Comparison of ENCODE assay signal across 22 cellular contexts in the genomic region with DNA sequence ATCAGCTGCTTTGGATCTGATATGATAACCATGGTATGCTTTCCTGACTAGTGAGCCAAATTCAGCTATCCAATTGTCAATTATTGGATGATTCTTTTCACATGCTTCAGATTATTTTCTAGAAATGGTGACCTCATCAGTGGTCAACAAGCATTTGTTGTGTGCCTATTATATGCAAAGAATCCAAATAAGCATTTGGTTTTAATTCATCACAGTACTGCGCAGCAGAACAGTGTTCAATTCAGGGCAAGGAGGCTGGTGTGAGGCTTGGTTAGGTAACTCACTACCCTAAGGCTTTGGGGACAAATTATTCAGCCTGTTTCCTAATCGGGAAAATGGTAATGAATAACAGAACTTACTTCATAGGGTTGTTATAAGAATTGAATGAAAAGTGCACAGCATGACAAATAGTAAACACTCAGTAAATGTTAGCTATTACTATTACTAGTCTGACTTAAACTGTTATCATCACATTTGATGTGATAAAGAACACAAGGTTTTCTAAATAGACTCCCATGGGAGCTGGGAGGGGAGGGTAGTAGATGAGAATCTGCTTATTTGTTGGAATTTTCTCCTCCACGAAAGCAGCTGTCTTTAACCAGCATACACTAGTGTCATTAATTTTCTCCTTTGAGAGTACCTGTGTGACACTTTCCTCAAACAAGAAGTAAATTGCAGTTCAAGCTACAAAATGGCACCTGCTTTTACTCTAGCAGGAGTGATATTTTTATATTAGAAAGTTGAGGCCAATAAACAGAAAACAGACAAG.
DNase-seq lines count a peak whose midpoint lies in the region; ATAC-seq, FAIRE-seq and TF ChIP-seq lines count a peak whose summit lies in the region.
"Had no signal": no experiment of that assay in that cellular context is flagged by ENCODE, and none has a peak within 500 bp of the region (broad histone marks: within the 10 kb centered on the region; RNA-seq: fewer than 3 reads in every experiment).

No MANE protein-coding gene starts in this region.

- H3K4me3 Mint-ChIP-seq in T-cell = peak overlapping the region; percentile 37 to 66 (median 64)
- no peak overlapping the region for H3K4me3 Mint-ChIP-seq in mesothelial cell of epicardium
- H3K4me3 Mint-ChIP-seq: WTC11 had no signal

- intact Hi-C loops in HepG2 (cut with micrococcal nuclease; ENCODE audit: unreplicated experiment) (no loop called here), right lobe of liver (cut with DNase I) (loop anchor here in 1 of 2 donors (10.0 kb wide), 1 partner anchor 289 kb away; no protein-coding TSS in a partner anchor)

- H4K20me1 ChIP-seq in HepG2 (ENCODE audit: insufficient read depth, low read length) = no peaks in the 10 kb centered on the region
- H4K20me1 ChIP-seq in MM.1S (ENCODE audit: insufficient read depth, low read length) = no peaks in the 10 kb centered on the region

- H3K4me1 Mint-ChIP-seq in T-cell = peaks cover 17 to 24% (median 20%) of the 10 kb centered on the region in 3 donors
- H3K4me1 Mint-ChIP-seq in mesothelial cell of epicardium = peaks cover 84% of the 10 kb centered on the region

- no peak overlapping the region for H3K4me3 ChIP-seq in HepG2 (replicated peaks in 1 of 3; ENCODE audit: insufficient read depth in 1 of 3, low read depth in 2 of 3, low read length in 3 of 3)
- no peak overlapping the region for H3K4me3 ChIP-seq in right lobe of liver
- no peak overlapping the region for H3K4me3 ChIP-seq in MM.1S (ENCODE audit: low read length)
- H3K4me3 ChIP-seq: GM12878, ovary had no signal

- CTCF ChIA-PET in HepG2 (lab: Yijun Ruan, JAX; ENCODE audit: low intra/inter-chr PET ratio, low total read pairs) (no interaction called here), T-cell (lab: Charles Lee) (interaction anchor here in 1 of 2 donors (0.9 to 4.1 kb wide), 4 partner anchors 17 to 771 kb away, joined by 3 to 26 read pairs (median 6); no protein-coding TSS in a partner anchor)

- POLR2A ChIA-PET in HepG2 (lab: Yijun Ruan, JAX) (no interaction called here), T-cell (lab: Charles Lee) (interaction anchor here in 1 of 2 donors (0.6 to 1.1 kb wide), 2 partner anchors 464 to 795 kb away, joined by 3 to 5 read pairs; no protein-coding TSS in a partner anchor)

- in situ Hi-C loops in HepG2 (cut with HindIII; ENCODE audit: extremely low pct_ligation_motif_present, low pct_unique_long_range_greater_than_20kb) = loop anchor here (10.0 to 25.0 kb wide), 2 partner anchors 577 to 769 kb away; no protein-coding TSS in a partner anchor

- H3K4me1 ChIP-seq in HepG2 (ENCODE audit: insufficient read depth, low read length) (peaks cover 4% of the 10 kb centered on the region; the same call in 1 of the 2 replicates), right lobe of liver (no peaks in the 10 kb centered on the region), MM.1S (ENCODE audit: low read length) (no peaks in the 10 kb centered on the region)
- H3K4me1 ChIP-seq: upper lobe of right lung had no signal

- TF ChIP-seq RAD21 in HepG2 (CRISPR knock-in tag; IDR thresholded peaks at IDR 0.05) = no peak

- H3F3A ChIP-seq in MM.1S (ENCODE audit: insufficient read depth, low read length) = no peaks in the 10 kb centered on the region; the same call in 1 of the 2 replicates

- TF ChIP-seq EP300 in HepG2 (IDR thresholded peaks at IDR 0.05; ENCODE audit: low read depth in 2 of 2, low read length in 2 of 2) (no peak), HepG2 (CRISPR knock-in tag; IDR thresholded peaks at IDR 0.05; ENCODE audit: borderline replicate concordance) (no peak)

- DNase-seq in HepG2 (ENCODE audit: low spot score) = no peak
- no peak for DNase-seq in right lobe of liver
- no peak for DNase-seq in T-cell
- no peak for DNase-seq in mesothelial cell of epicardium (ENCODE audit: low spot score in 2 of 2, unreplicated experiment in 2 of 2)
- no peak for DNase-seq in MM.1S
- no peak for DNase-seq in stimulated activated naive CD4-positive, alpha-beta T cell (lab: John Stamatoyannopoulos, UW)
- DNase-seq in OCI-M1 (lab: John Stamatoyannopoulos, UW) = no peak
- DNase-seq: activated effector memory CD4-positive, alpha-beta T cell treated with Interleukin-2 at 50 U/mL for 16 hours; brain microvascular endothelial cell; esophagus squamous epithelium; HFFc6; NCI-H2029 treated with DMSO at 0.1 percent for 48 hours; NCI-H446 treated with DMSO at 0.1 percent for 48 hours; ovary; right cardiac atrium; SK-N-SH; T-helper 9 cell; upper lobe of right lung had no signal

- no peak overlapping the region for H3K9ac ChIP-seq in HepG2 (ENCODE audit: insufficient read depth, low read depth, low read length)
- H3K9ac ChIP-seq in MM.1S (ENCODE audit: low read length) = no peak overlapping the region
- H3K9ac ChIP-seq: SK-N-SH had no signal

- H3K79me2 ChIP-seq in HepG2 (ENCODE audit: insufficient read depth, low read length) = no peaks in the 10 kb centered on the region
- no peaks in the 10 kb centered on the region for H3K79me2 ChIP-seq in MM.1S (ENCODE audit: low read length)

- H3K27ac Mint-ChIP-seq in T-cell = no peak overlapping the region
- H3K27ac Mint-ChIP-seq in mesothelial cell of epicardium = peak overlapping the region; percentile 98
- H3K27ac Mint-ChIP-seq: activated naive CD8-positive, alpha-beta T cell treated with anti-CD3 and anti-CD28 coated beads, Interleukin-2, amount 50 U/mL, for 24 hours; HFFc6; WTC11 had no signal

- peaks cover 6 to 16% of the 10 kb centered on the region in 2 donors for H3K27me3 Mint-ChIP-seq in T-cell
- H3K27me3 Mint-ChIP-seq in mesothelial cell of epicardium (ENCODE audit: low read depth) = no peaks in the 10 kb centered on the region
- H3K27me3 Mint-ChIP-seq: effector memory CD8-positive, alpha-beta T cell had no signal

- H3K9me3 Mint-ChIP-seq in T-cell (no peaks in the 10 kb centered on the region), mesothelial cell of epicardium (no peaks in the 10 kb centered on the region)
- H3K9me3 Mint-ChIP-seq: activated naive CD8-positive, alpha-beta T cell treated with anti-CD3 and anti-CD28 coated beads, Interleukin-2, amount 50 U/mL, for 24 hours; effector memory CD8-positive, alpha-beta T cell; HFFc6; WTC11 had no signal

- no peak for FAIRE-seq in HepG2 (lab: Jason Lieb, UNC)
- FAIRE-seq: GM12878 had no signal

- TF ChIP-seq POLR2A in HepG2 (IDR thresholded peaks at IDR 0.05; ENCODE audit: insufficient read depth in 1 of 2, low read depth in 2 of 2, low read length in 2 of 2) (no peak), right lobe of liver (IDR thresholded peaks at IDR 0.05) (no peak)

- TF ChIP-seq CTCF in HepG2 (CRISPR knock-in tag; IDR thresholded peaks at IDR 0.05) = no peak
- TF ChIP-seq CTCF in right lobe of liver (IDR thresholded peaks at IDR 0.05) = no peak
- no peak for TF ChIP-seq CTCF in mesothelial cell of epicardium (IDR thresholded peaks at IDR 0.05; ENCODE audit: unreplicated experiment)
- TF ChIP-seq CTCF in MM.1S (IDR thresholded peaks at IDR 0.05; ENCODE audit: low read length) = no peak

- H3K27ac ChIP-seq in HepG2 (ENCODE audit: extremely low read length, insufficient read depth, low read length) = no peak overlapping the region
- H3K27ac ChIP-seq in right lobe of liver = no peak overlapping the region
- H3K27ac ChIP-seq in MM.1S (ENCODE audit: low read length) = no peak overlapping the region
- H3K27ac ChIP-seq: brain microvascular endothelial cell, ovary had no signal

- H3K9me3 ChIP-seq in HepG2 (ENCODE audit: low read length) (no peaks in the 10 kb centered on the region), right lobe of liver (no peaks in the 10 kb centered on the region), MM.1S (replicated peaks; ENCODE audit: insufficient read depth, low read length) (no peaks in the 10 kb centered on the region)
- H3K9me3 ChIP-seq: esophagus squamous epithelium, ovary, SK-N-SH, upper lobe of right lung had no signal

- no peaks in the 10 kb centered on the region for H3K9me2 ChIP-seq in MM.1S (replicated peaks; ENCODE audit: insufficient read depth, low read length)
- H3K9me2 ChIP-seq: SK-N-SH had no signal

- no peak overlapping the region for H2AFZ ChIP-seq in HepG2 (ENCODE audit: low read length)
- H2AFZ ChIP-seq in MM.1S (ENCODE audit: low read length) = no peak overlapping the region

- H3K36me3 ChIP-seq in HepG2 (replicated peaks in 1 of 2; ENCODE audit: control insufficient read depth in 1 of 2, insufficient read depth in 2 of 2, low read length in 2 of 2) (no peaks in the 10 kb centered on the region), right lobe of liver (no peaks in the 10 kb centered on the region), MM.1S (replicated peaks; ENCODE audit: insufficient read depth, low read length) (no peaks in the 10 kb centered on the region)
- H3K36me3 ChIP-seq: brain microvascular endothelial cell, esophagus squamous epithelium, ovary, upper lobe of right lung had no signal

- 82% methylated on average over 3 of the region's 3 CpGs for WGBS in HepG2 (ENCODE audit: low lambda C conversion rate)
- WGBS in right lobe of liver (ENCODE audit: insufficient coverage, low coverage, low lambda C conversion rate, missing lambda C conversion rate) = 62% methylated on average over 3 of the region's 3 CpGs

- no peak overlapping the region for H3K4me2 ChIP-seq in HepG2 (ENCODE audit: low read depth, low read length)
- no peak overlapping the region for H3K4me2 ChIP-seq in MM.1S (ENCODE audit: low read depth, low read length)
- H3K4me2 ChIP-seq: SK-N-SH had no signal

- H3K36me3 Mint-ChIP-seq in T-cell = no peaks in the 10 kb centered on the region
- H3K36me3 Mint-ChIP-seq in mesothelial cell of epicardium = no peaks in the 10 kb centered on the region
- H3K36me3 Mint-ChIP-seq: WTC11 had no signal

- BruUV-seq in HepG2 (replicated peaks; lab: Mats Ljungman, UMichigan) = no TSS peak

- no peak for ATAC-seq in HepG2
- ATAC-seq in right lobe of liver = no peak
- no peak for ATAC-seq in T-cell (replicated peaks in 1 of 4)
- ATAC-seq: WTC11 had no signal

- H3K27me3 ChIP-seq in HepG2 (ENCODE audit: control insufficient read depth in 1 of 2, insufficient read depth in 2 of 2, low read length in 2 of 2) = no peaks in the 10 kb centered on the region
- H3K27me3 ChIP-seq in right lobe of liver = no peaks in the 10 kb centered on the region
- H3K27me3 ChIP-seq in MM.1S (replicated peaks; ENCODE audit: insufficient read depth, low read length) = peaks cover 5% of the 10 kb centered on the region; the same call in 1 of the 2 replicates
- H3K27me3 ChIP-seq: ovary, upper lobe of right lung had no signal

TF ChIP-seq in HepG2, 621 proteins besides CTCF, POLR2A, EP300 and RAD21 (continues in another document):
- TF ChIP-seq GFI1 (CRISPR knock-in tag; IDR thresholded peaks at IDR 0.05; ENCODE audit: borderline replicate concordance) (no peak), NR2F6 (IDR thresholded peaks at IDR 0.05) (no peak), NR2F6 (CRISPR knock-in tag; IDR thresholded peaks at IDR 0.05) (no peak), ATF7 (IDR thresholded peaks at IDR 0.05) (peak; percentile 62), ATF7 (CRISPR knock-in tag; IDR thresholded peaks at IDR 0.05) (no peak), TCF12 (IDR thresholded peaks at IDR 0.05) (no peak), TCF12 (CRISPR knock-in tag; IDR thresholded peaks at IDR 0.05) (no peak)
